Comparison of ENCODE assay signal across 34 cellular contexts in the genomic region with DNA sequence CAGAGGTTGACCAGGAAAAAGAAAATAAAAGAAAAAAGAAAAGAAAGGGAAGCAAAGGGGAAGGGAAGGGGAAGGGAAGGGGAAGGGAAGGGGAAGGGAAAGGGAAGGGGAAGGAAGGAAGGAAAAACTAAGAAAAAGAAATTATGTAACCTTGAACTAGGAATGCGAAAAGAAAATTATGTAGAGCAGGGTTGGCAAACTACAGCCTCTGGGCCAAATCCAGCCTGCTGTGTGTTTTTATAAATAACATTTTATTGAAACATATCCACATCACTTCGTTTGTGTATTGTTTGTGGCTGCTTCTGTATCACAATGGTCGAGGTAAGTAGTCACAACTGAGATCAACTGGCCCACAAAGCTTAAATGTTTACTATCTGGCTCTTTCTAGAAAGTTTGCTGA. TPM values are rescaled to one million over a fixed set of nuclear protein-coding genes. Genes with fewer than 3 reads are reported as not detected.
DNase-seq lines count a peak whose midpoint lies in the region; ATAC-seq, FAIRE-seq and TF ChIP-seq lines count a peak whose summit lies in the region.
"Had no signal": no experiment of that assay in that cellular context is flagged by ENCODE, and none has a peak within 500 bp of the region (broad histone marks: within the 10 kb centered on the region; RNA-seq: fewer than 3 reads in every experiment).

No MANE protein-coding gene starts in this region.

- FAIRE-seq in HepG2 (lab: Jason Lieb, UNC) (no peak), K562 (lab: Jason Lieb, UNC) (no peak), D721Med (lab: Jason Lieb, UNC) (no peak)
- FAIRE-seq: A204.1, A549 had no signal

- BruUV-seq in HepG2 (replicated peaks; lab: Mats Ljungman, UMichigan) (no TSS peak), K562 (replicated peaks; lab: Mats Ljungman, UMichigan) (no TSS peak)

- whole genome bisulfite sequencing in HepG2 (ENCODE audit: low lambda C conversion rate) = 80% methylated on average over 3 of the region's 3 CpGs
- 85% methylated on average over 3 of the region's 3 CpGs for WGBS in right lobe of liver (ENCODE audit: insufficient coverage, low coverage, low lambda C conversion rate, missing lambda C conversion rate)
- 72% methylated on average over 3 of the region's 3 CpGs for WGBS in K562 (ENCODE audit: insufficient coverage, low coverage, missing lambda C conversion rate)
- 53 to 70% methylated on average over 3 of the region's 3 CpGs for WGBS in thyroid gland, 2 donors

- H2AFZ ChIP-seq in HepG2 (ENCODE audit: low read length) (no peak overlapping the region), K562 (ENCODE audit: low read depth, low read length) (no peak overlapping the region)

- no peak for ATAC-seq in HepG2
- ATAC-seq in right lobe of liver = no peak
- ATAC-seq in K562 = no peak
- ATAC-seq: A549; CD8-positive, alpha-beta T cell had no signal

- no peaks in the 10 kb centered on the region for H3K27me3 ChIP-seq in HepG2 (ENCODE audit: control insufficient read depth in 1 of 2, insufficient read depth in 2 of 2, low read length in 2 of 2)
- H3K27me3 ChIP-seq in right lobe of liver = no peaks in the 10 kb centered on the region
- H3K27me3 ChIP-seq in K562 (ENCODE audit: control insufficient read depth in 2 of 2, insufficient read depth in 2 of 2, low read length in 2 of 2) = no peaks in the 10 kb centered on the region
- H3K27me3 ChIP-seq in thyroid gland = no peaks in the 10 kb centered on the region
- H3K27me3 ChIP-seq: BE2C; BLaER1; BLaER1 treated with 17β-estradiol and CSF1 and Interleukin-3, amounts not matched to agents 10 nM and 100 nM had no signal

- H3K79me2 ChIP-seq in HepG2 (ENCODE audit: insufficient read depth, low read length) (peaks cover 5% of the 10 kb centered on the region), K562 (ENCODE audit: control insufficient read depth, insufficient read depth, low read length) (peaks cover 7% of the 10 kb centered on the region; the same call in 2 of the 3 replicates)

- no peak for DNase-seq in HepG2 (ENCODE audit: low spot score)
- DNase-seq in right lobe of liver = no peak
- no peak for DNase-seq in K562 (ENCODE audit: extremely low read depth in 1 of 4, low spot score in 3 of 4)
- peak; percentile 14 for DNase-seq in fibroblast of peridontal ligament (ENCODE audit: extremely low read depth)
- no peak for DNase-seq in thyroid gland
- no peak for DNase-seq in GDM1 (lab: John Stamatoyannopoulos, UW)
- DNase-seq in foreskin fibroblast = no peak
- no peak for DNase-seq in D721Med (ENCODE audit: insufficient read length, low spot score)
- DNase-seq: 8988T; ACHN; AML-193; BE2C; C1 segment of cervical spinal cord; Caco-2; Calu3; CD4-positive, alpha-beta memory T cell; CD4-positive, alpha-beta T cell; CD4-positive, CD25-positive, alpha-beta regulatory T cell; CD8-positive, alpha-beta memory T cell; CD8-positive, alpha-beta T cell; COR-L47; DMS 273 treated with DMSO at 0.1 percent for 48 hours; DMS153; DMS53; DMS79; DMS79 treated with DMSO at 0.1 percent for 48 hours; DND-41; EL had no signal

- H3K9me3 ChIP-seq in HepG2 (ENCODE audit: low read length) = no peaks in the 10 kb centered on the region
- H3K9me3 ChIP-seq in right lobe of liver = no peaks in the 10 kb centered on the region
- no peaks in the 10 kb centered on the region for H3K9me3 ChIP-seq in K562 (replicated peaks; ENCODE audit: control insufficient read depth, insufficient read depth, low read depth, low read length)
- H3K9me3 ChIP-seq in thyroid gland = no peaks in the 10 kb centered on the region
- H3K9me3 ChIP-seq: A549, BE2C, Caco-2 had no signal

- H3K4me3 ChIP-seq in HepG2 (replicated peaks in 1 of 3; ENCODE audit: insufficient read depth in 1 of 3, low read depth in 2 of 3, low read length in 3 of 3) (no peak overlapping the region), right lobe of liver (no peak overlapping the region), K562 (no peak overlapping the region), thyroid gland (replicated peaks in 1 of 3) (no peak overlapping the region), foreskin fibroblast (ENCODE audit: low read depth in 1 of 2, low read length in 2 of 2) (no peak overlapping the region)
- H3K4me3 ChIP-seq: A549; BLaER1; BLaER1 treated with 17β-estradiol and CSF1 and Interleukin-3, amounts not matched to agents 10 nM and 100 nM had no signal

- no peak overlapping the region for H3K27ac ChIP-seq in HepG2 (ENCODE audit: extremely low read length, insufficient read depth, low read length)
- H3K27ac ChIP-seq in right lobe of liver = no peak overlapping the region
- H3K27ac ChIP-seq in K562 (ENCODE audit: extremely low read depth, low read depth, low read length) = no peak overlapping the region
- peak overlapping the region in 2 of 3 donors; percentile 51 to 80 for H3K27ac ChIP-seq in thyroid gland
- H3K27ac ChIP-seq: 22Rv1; A549; BLaER1; BLaER1 treated with 17β-estradiol and CSF1 and Interleukin-3, amounts not matched to agents 10 nM and 100 nM; C4-2B had no signal

- intact Hi-C loops in HepG2 (cut with micrococcal nuclease; ENCODE audit: unreplicated experiment) (no loop called here), right lobe of liver (cut with DNase I) (no loop called here), K562 (cut with micrococcal nuclease) (no loop called here), thyroid gland (cut with DNase I) (no loop called here)

- CTCF ChIA-PET in HepG2 (lab: Yijun Ruan, JAX; ENCODE audit: low intra/inter-chr PET ratio, low total read pairs) = no interaction called here
- CTCF ChIA-PET in K562 (lab: Yijun Ruan, JAX; ENCODE audit: low intra/inter-chr PET ratio) = no interaction called here

- peaks cover 13% of the 10 kb centered on the region for H3K4me1 ChIP-seq in HepG2 (ENCODE audit: insufficient read depth, low read length)
- no peaks in the 10 kb centered on the region for H3K4me1 ChIP-seq in right lobe of liver
- peaks cover 0 to 8% of the 10 kb centered on the region in 2 experiments; a peak in 1 of 5 replicates for H3K4me1 ChIP-seq in K562 (replicated peaks in 1 of 2; ENCODE audit: control insufficient read depth in 2 of 2, insufficient read depth in 2 of 2, low read length in 2 of 2)
- peaks cover 36 to 48% of the 10 kb centered on the region in 2 donors for H3K4me1 ChIP-seq in thyroid gland
- H3K4me1 ChIP-seq: A549, Caco-2 had no signal

- TF ChIP-seq EP300 in HepG2 (IDR thresholded peaks at IDR 0.05; ENCODE audit: low read depth in 2 of 2, low read length in 2 of 2) (no peak), HepG2 (CRISPR knock-in tag; IDR thresholded peaks at IDR 0.05; ENCODE audit: borderline replicate concordance) (no peak), K562 (IDR thresholded peaks at IDR 0.05; ENCODE audit: low read length) (no peak)

- H3K9me1 ChIP-seq in K562 (ENCODE audit: control insufficient read depth, insufficient read depth, low read length) = no peaks in the 10 kb centered on the region

- H3K4me2 ChIP-seq in HepG2 (ENCODE audit: low read depth, low read length) (no peak overlapping the region), K562 (ENCODE audit: insufficient read depth, low read length) (no peak overlapping the region)
- H3K4me2 ChIP-seq: A549; BLaER1; BLaER1 treated with 17β-estradiol and CSF1 and Interleukin-3, amounts not matched to agents 10 nM and 100 nM had no signal

- POLR2A ChIA-PET in HepG2 (lab: Yijun Ruan, JAX) = no interaction called here
- POLR2A ChIA-PET in K562 (lab: Yijun Ruan, JAX) = no interaction called here

- H3K36me3 ChIP-seq in HepG2 (replicated peaks in 1 of 2; ENCODE audit: control insufficient read depth in 1 of 2, insufficient read depth in 2 of 2, low read length in 2 of 2) (peaks cover 1 to 25% of the 10 kb centered on the region in 2 experiments; a peak in 3 of 5 replicates), right lobe of liver (no peaks in the 10 kb centered on the region), K562 (ENCODE audit: control insufficient read depth, insufficient read depth, low read length) (no peaks in the 10 kb centered on the region; the same call in 1 of the 3 replicates), thyroid gland (no peaks in the 10 kb centered on the region)

- TF ChIP-seq CTCF in HepG2 (CRISPR knock-in tag; IDR thresholded peaks at IDR 0.05) (no peak), right lobe of liver (IDR thresholded peaks at IDR 0.05) (no peak), K562 (IDR thresholded peaks at IDR 0.05 in 2 of 3, conservative IDR thresholded peaks at IDR 0.05 in 1 of 3; ENCODE audit: insufficient read depth in 2 of 3, low read depth in 1 of 3, low read length in 3 of 3) (no peak), thyroid gland (IDR thresholded peaks at IDR 0.05) (no peak), foreskin fibroblast (IDR thresholded peaks at IDR 0.05; ENCODE audit: low read depth, low read length) (no peak), D721Med (IDR thresholded peaks at IDR 0.05; ENCODE audit: insufficient read depth, missing control alignments) (no peak)

- in situ Hi-C loops in HepG2 (cut with HindIII; ENCODE audit: extremely low pct_ligation_motif_present, low pct_unique_long_range_greater_than_20kb) (no loop called here), K562 (cut with MboI) (no loop called here)

- no peaks in the 10 kb centered on the region for H4K20me1 ChIP-seq in HepG2 (ENCODE audit: insufficient read depth, low read length)
- H4K20me1 ChIP-seq in K562 (replicated peaks; ENCODE audit: control insufficient read depth, insufficient read depth, low read length) = no peaks in the 10 kb centered on the region

- TF ChIP-seq POLR2A in HepG2 (IDR thresholded peaks at IDR 0.05; ENCODE audit: insufficient read depth in 1 of 2, low read depth in 2 of 2, low read length in 2 of 2) (no peak), right lobe of liver (IDR thresholded peaks at IDR 0.05) (no peak), K562 (conservative IDR thresholded peaks at IDR 0.05) (no peak), thyroid gland (IDR thresholded peaks at IDR 0.05) (no peak)

- TF ChIP-seq RAD21 in HepG2 (CRISPR knock-in tag; IDR thresholded peaks at IDR 0.05) = no peak
- no peak for TF ChIP-seq RAD21 in K562 (CRISPR knock-in tag; conservative IDR thresholded peaks at IDR 0.05 in 1 of 2, IDR thresholded peaks at IDR 0.05 in 1 of 2)

- H3K9ac ChIP-seq in HepG2 (ENCODE audit: insufficient read depth, low read depth, low read length) (no peak overlapping the region), K562 (ENCODE audit: insufficient read depth in 1 of 2, low read depth in 2 of 2, low read length in 2 of 2) (no peak overlapping the region)
- H3K9ac ChIP-seq: BLaER1; BLaER1 treated with 17β-estradiol and CSF1 and Interleukin-3, amounts not matched to agents 10 nM and 100 nM had no signal

RNA-seq across cellular contexts. Expression of gene CLPB, which starts 56.7 kb away (rescaled TPM):
- total RNA-seq in HepG2 (2016; rRNA removed; fragmentation: Illumina TruSeq; extraction: Trizol) (22.0 and 29.5 TPM in 2 replicates), right lobe of liver (10 to 100 TPM; 17.5 to 35.5 (median 23.4) TPM), K562 (2014; rRNA removed) (40.1 and 41.7 TPM in 2 replicates), K562 (2014; rRNA removed; fragmentation: Illumina TruSeq; extraction: Trizol) (27.7 and 28.6 TPM in 2 replicates), K562 (2015; rRNA removed; fragmentation: Illumina TruSeq; extraction: Trizol) (23.5 and 23.7 TPM in 2 replicates), K562 (2021) (42.2 and 42.3 TPM in 2 replicates), thyroid gland (10 to 100 TPM; 22.6 to 61.2 (median 43.3) TPM)
- 3.9 and 4.4 TPM in 2 replicates for total RNA-seq in HepG2 (2016; cell fraction: cytosol; rRNA removed; fragmentation: Illumina TruSeq; extraction: Trizol; ENCODE audit: low read depth)
- total RNA-seq in HepG2 (2016; cell fraction: insoluble cytoplasmic fraction; rRNA removed; fragmentation: Illumina TruSeq; extraction: Trizol) = 20.1 and 28.8 TPM in 2 replicates
- 7.9 and 8.5 TPM in 2 replicates for total RNA-seq in HepG2 (2016; cell fraction: membrane; rRNA removed; fragmentation: Illumina TruSeq; extraction: Trizol)
- 24.4 and 27.6 TPM in 2 replicates for total RNA-seq in HepG2 (2016; cell fraction: nucleus; rRNA removed; fragmentation: Illumina TruSeq; extraction: Trizol)
- polyA plus RNA-seq in HepG2 (2011; rRNA removed) (11.8 and 15.6 TPM in 2 replicates), K562 (2011; rRNA removed) (32.2 and 36.1 TPM in 2 replicates), K562 (2014; fragmentation: Illumina TruSeq; extraction: Trizol) (25.7 and 32.0 TPM in 2 replicates), K562 (2014; fragmentation: Nextera tagmentation; extraction: Ambion mirVana) (1 to 10 TPM; 6.5 to 9.3 TPM), K562 (2014; rRNA removed) (17.3 and 18.4 TPM in 2 replicates)
- 10.2 and 14.3 TPM in 2 replicates for polyA plus RNA-seq in HepG2 (2011; cell fraction: cytosol; rRNA removed)
- polyA plus RNA-seq in HepG2 (2011; cell fraction: nucleus; rRNA removed) = 19.1 and 25.1 TPM in 2 replicates
- 12.8 and 16.8 TPM in 2 replicates for polyA plus RNA-seq in HepG2 (2012)
- polyA plus RNA-seq in HepG2 (2016; cell fraction: cytosol; fragmentation: Illumina TruSeq; extraction: Trizol; ENCODE audit: low read depth) = 3.4 and 4.0 TPM in 2 replicates
- 13.3 and 16.1 TPM in 2 replicates for polyA plus RNA-seq in HepG2 (2016; cell fraction: insoluble cytoplasmic fraction; fragmentation: Illumina TruSeq; extraction: Trizol; ENCODE audit: low read depth)
- 4.9 and 5.7 TPM in 2 replicates for polyA plus RNA-seq in HepG2 (2016; cell fraction: membrane; fragmentation: Illumina TruSeq; extraction: Trizol; ENCODE audit: low read depth)
- 19.8 and 22.4 TPM in 2 replicates for polyA plus RNA-seq in HepG2 (2016; cell fraction: nucleus; fragmentation: Illumina TruSeq; extraction: Trizol; ENCODE audit: insufficient read depth, low read depth)
- 46.3 and 159 TPM in 2 replicates for polyA minus RNA-seq in HepG2 (2011; rRNA and poly(A)+ RNA removed; ENCODE audit: low replicate concordance)
- polyA minus RNA-seq in HepG2 (2011; cell fraction: cytosol; rRNA and poly(A)+ RNA removed) = 15.1 and 19.1 TPM in 2 replicates
- polyA minus RNA-seq in HepG2 (2011; cell fraction: nucleus; rRNA and poly(A)+ RNA removed) = 22.1 and 24.0 TPM in 2 replicates
- total RNA-seq in K562 (2011; cell fraction: chromatin; rRNA removed; ENCODE audit: low replicate concordance) = 60.7 and 66.5 TPM in 2 replicates
- 35.2 and 50.7 TPM in 2 replicates for total RNA-seq in K562 (2011; cell fraction: nucleolus; rRNA removed)
- 48.4 and 54.5 TPM in 2 replicates for total RNA-seq in K562 (2011; cell fraction: nucleoplasm; rRNA removed)
- polyA plus RNA-seq in K562 (2011; cell fraction: cytosol; rRNA removed) = 24.9 and 27.5 TPM in 2 replicates
- polyA plus RNA-seq in K562 (2011; cell fraction: nucleus; rRNA removed) = 43.1 and 64.0 TPM in 2 replicates
- 10.8 and 25.3 TPM in 2 replicates for polyA plus RNA-seq in K562 (2012)
- 88.8 and 89.3 TPM in 2 replicates for polyA minus RNA-seq in K562 (2011; rRNA and poly(A)+ RNA removed)
- 32.7 and 33.3 TPM in 2 replicates for polyA minus RNA-seq in K562 (2011; cell fraction: cytosol; rRNA and poly(A)+ RNA removed)
- polyA minus RNA-seq in K562 (2011; cell fraction: nucleus; rRNA and poly(A)+ RNA removed) = 18.7 and 37.4 TPM in 2 replicates

Comparison
In these comparisons a context has a peak if more than half of its experiments do, and no peak if none do; other contexts are left out.
1. H3K27ac ChIP-seq: peak in thyroid gland (2 of 3); none in HepG2 (single experiment), right lobe of liver (0 of 3) and K562 (single experiment).
2. Of the 241 proteins assayed by ChIP-seq in both HepG2 and K562: peak only in HepG2: none; only in K562: none; in both: HNRNPK, PCBP1 and PCBP2; in neither: 238.